ENCODE assay signal across 11 cellular contexts in genomic region chr20:62388839-62389600, GRCh38. TPM values are rescaled to one million over a fixed set of nuclear protein-coding genes. Genes with fewer than 3 reads are reported as not detected.
DNase-seq lines count a peak whose midpoint lies in the region; ATAC-seq and TF ChIP-seq lines count a peak whose summit lies in the region.
"Had no signal": no experiment of that assay in that cellular context is flagged by ENCODE, and none has a peak within 500 bp of the region (broad histone marks: within the 10 kb centered on the region; RNA-seq: fewer than 3 reads in every experiment).

No MANE protein-coding gene starts in this region.

- H3K4me3 ChIP-seq in CD4-positive, CD25-positive, alpha-beta regulatory T cell (ENCODE audit: low read depth, low read length) = no peak overlapping the region
- H3K4me3 ChIP-seq in GM23248 (no peak overlapping the region), SK-N-MC (peak overlapping the region; percentile 96), iPS-20b (ENCODE audit: low read length) (no peak overlapping the region; the same call in 1 of the 2 replicates), gastrocnemius medialis (no peak overlapping the region), WERI-Rb-1 (ENCODE audit: low read depth, low read length) (no peak overlapping the region), upper lobe of left lung (no peak overlapping the region)

- H3K4me2 ChIP-seq in GM23248 (ENCODE audit: unreplicated experiment) = peak overlapping the region; percentile 95

- H3K27ac Mint-ChIP-seq in CD4-positive, CD25-positive, alpha-beta regulatory T cell = peak overlapping the region; percentile 41 to 95 (median 48)

- H3K9ac ChIP-seq in GM23248 (peak overlapping the region; percentile 95; the same call in 1 of the 2 replicates), SK-N-MC (ENCODE audit: insufficient read length) (peak overlapping the region; percentile 96), iPS-20b (ENCODE audit: low read depth, low read length) (0 out of 2 replicates have a peak overlapping the region, but pooled peaks have one; percentile 100)

- TF ChIP-seq EP300 in upper lobe of left lung (IDR thresholded peaks at IDR 0.05) = no peak

- in situ Hi-C loops in GM23248 (cut with MboI) = loop anchor here (25.0 kb wide), 1 partner anchor 377 kb away; no protein-coding TSS in a partner anchor
- in situ Hi-C loops in gastrocnemius medialis (cut with MboI; ENCODE audit: low sequenced_read_pairs in 4 of 4) = loop anchor here (10.0 to 25.0 kb wide), 5 partner anchors 84 to 377 kb away; partner anchors contain the start of genes ADRM1 (in 1 of the 4) and MTG2 (in 1 of the 4)

- H3K4me3 Mint-ChIP-seq in CD4-positive, CD25-positive, alpha-beta regulatory T cell = peak overlapping the region; percentile 90 to 99 (median 94)

- H3F3A ChIP-seq in GM23248 (ENCODE audit: insufficient read depth) = peaks cover 16% of the 10 kb centered on the region; the same call in 1 of the 2 replicates

- no peak for ATAC-seq in CD4-positive, CD25-positive, alpha-beta regulatory T cell (ENCODE audit: low read depth in 2 of 2)
- no peak for ATAC-seq in HG03095 (IDR thresholded peaks at IDR 0.05; ENCODE audit: unreplicated experiment)
- ATAC-seq in gastrocnemius medialis = no peak
- ATAC-seq in upper lobe of left lung (ENCODE audit: low FRiP score in 2 of 2) = no peak

- no peaks in the 10 kb centered on the region for H3K9me2 ChIP-seq in GM23248 (ENCODE audit: insufficient read depth)

- no peak overlapping the region for H2AFZ ChIP-seq in GM23248

- H3K27ac ChIP-seq in CD4-positive, CD25-positive, alpha-beta regulatory T cell (ENCODE audit: insufficient read depth, low read length, poor library complexity, severe bottlenecking) = no peak overlapping the region
- H3K27ac ChIP-seq in GM23248 (no peak overlapping the region), SK-N-MC (peak overlapping the region; percentile 19; the same call in 1 of the 2 replicates), iPS-20b (ENCODE audit: low read length) (peak overlapping the region; percentile 18), gastrocnemius medialis (no peak overlapping the region), WERI-Rb-1 (no peak overlapping the region), upper lobe of left lung (no peak overlapping the region)

- H3K4me1 ChIP-seq in CD4-positive, CD25-positive, alpha-beta regulatory T cell (ENCODE audit: control insufficient read depth, insufficient read depth, low read length, poor library complexity, severe bottlenecking) = peaks cover 28% of the 10 kb centered on the region
- H3K4me1 ChIP-seq in GM23248 (ENCODE audit: insufficient read depth) = peaks cover 15% of the 10 kb centered on the region
- no peaks in the 10 kb centered on the region; the same call in 1 of the 2 replicates for H3K4me1 ChIP-seq in iPS-20b (ENCODE audit: insufficient read depth, low read length)
- peaks cover 24 to 27% of the 10 kb centered on the region in 2 donors for H3K4me1 ChIP-seq in gastrocnemius medialis
- H3K4me1 ChIP-seq in upper lobe of left lung = peaks cover 16 to 34% (median 23%) of the 10 kb centered on the region in 4 donors

- TF ChIP-seq CTCF in gastrocnemius medialis (IDR thresholded peaks at IDR 0.05 in 4 of 5, conservative IDR thresholded peaks at IDR 0.05 in 1 of 5) = no peak
- no peak for TF ChIP-seq CTCF in WERI-Rb-1 (IDR thresholded peaks at IDR 0.05; ENCODE audit: low read depth, low read length)
- TF ChIP-seq CTCF in upper lobe of left lung (IDR thresholded peaks at IDR 0.05) = no peak

- H3K79me2 ChIP-seq in GM23248 (ENCODE audit: insufficient read depth) = peaks cover 52% of the 10 kb centered on the region

- H3K36me3 Mint-ChIP-seq in CD4-positive, CD25-positive, alpha-beta regulatory T cell = peaks cover 16% of the 10 kb centered on the region

- H3K27me3 Mint-ChIP-seq in CD4-positive, CD25-positive, alpha-beta regulatory T cell = no peaks in the 10 kb centered on the region

- DNase-seq in CD4-positive, CD25-positive, alpha-beta regulatory T cell = no peak
- no peak for DNase-seq in GM23248
- DNase-seq in SK-N-MC (ENCODE audit: low read depth, low spot score) = no peak
- no peak for DNase-seq in gastrocnemius medialis
- no peak for DNase-seq in WERI-Rb-1
- DNase-seq in upper lobe of left lung = no peak
- DNase-seq: effector CD4-positive, alpha-beta T cell; NCI-H1694 had no signal

- H3K9me3 Mint-ChIP-seq in CD4-positive, CD25-positive, alpha-beta regulatory T cell = no peaks in the 10 kb centered on the region

- peaks cover 19% of the 10 kb centered on the region for H3K36me3 ChIP-seq in CD4-positive, CD25-positive, alpha-beta regulatory T cell (ENCODE audit: control insufficient read depth, insufficient read depth, low read length)
- peaks cover 9% of the 10 kb centered on the region; the same call in 1 of the 2 replicates for H3K36me3 ChIP-seq in GM23248 (ENCODE audit: low read depth)
- H3K36me3 ChIP-seq in SK-N-MC (ENCODE audit: insufficient read depth, low read length) = peaks cover 33% of the 10 kb centered on the region
- H3K36me3 ChIP-seq in iPS-20b (ENCODE audit: insufficient read depth, low read depth, low read length) = peaks cover 32% of the 10 kb centered on the region
- peaks cover 0 to 32% of the 10 kb centered on the region in 2 donors for H3K36me3 ChIP-seq in gastrocnemius medialis
- peaks cover 63% of the 10 kb centered on the region for H3K36me3 ChIP-seq in WERI-Rb-1
- peaks cover 2 to 58% (median 28%) of the 10 kb centered on the region in 4 donors for H3K36me3 ChIP-seq in upper lobe of left lung

- intact Hi-C loops in gastrocnemius medialis (cut with DNase I; ENCODE audit: low total_unique reads) = loop anchor here (10.0 kb wide), 1 partner anchor 204 kb away; the partner anchor contains the start of gene MTG2

- no peak for TF ChIP-seq POLR2A in gastrocnemius medialis (IDR thresholded peaks at IDR 0.05)
- no peak for TF ChIP-seq POLR2A in upper lobe of left lung (IDR thresholded peaks at IDR 0.05)

- no peaks in the 10 kb centered on the region for H3K9me3 ChIP-seq in CD4-positive, CD25-positive, alpha-beta regulatory T cell (ENCODE audit: control insufficient read depth in 2 of 2, low read length in 2 of 2)
- H3K9me3 ChIP-seq in GM23248 (ENCODE audit: low read depth) (no peaks in the 10 kb centered on the region), SK-N-MC (ENCODE audit: low read depth, low read length) (no peaks in the 10 kb centered on the region), iPS-20b (ENCODE audit: insufficient read depth, low read depth, low read length) (no peaks in the 10 kb centered on the region), gastrocnemius medialis (no peaks in the 10 kb centered on the region), WERI-Rb-1 (ENCODE audit: severe bottlenecking) (no peaks in the 10 kb centered on the region), upper lobe of left lung (no peaks in the 10 kb centered on the region)

- no peaks in the 10 kb centered on the region for H4K20me1 ChIP-seq in GM23248 (ENCODE audit: insufficient read depth)

- no peaks in the 10 kb centered on the region for H3K27me3 ChIP-seq in CD4-positive, CD25-positive, alpha-beta regulatory T cell (ENCODE audit: control insufficient read depth, insufficient read depth, low read length)
- H3K27me3 ChIP-seq in GM23248 (replicated peaks; ENCODE audit: insufficient read depth) (no peaks in the 10 kb centered on the region), iPS-20b (ENCODE audit: insufficient read depth, low read length) (no peaks in the 10 kb centered on the region), gastrocnemius medialis (no peaks in the 10 kb centered on the region), WERI-Rb-1 (ENCODE audit: insufficient read depth, low read depth, severe bottlenecking) (no peaks in the 10 kb centered on the region), upper lobe of left lung (no peaks in the 10 kb centered on the region)

- H3K4me1 Mint-ChIP-seq in CD4-positive, CD25-positive, alpha-beta regulatory T cell = peaks cover 0 to 39% (median 24%) of the 10 kb centered on the region in 4 donors

- WGBS in GM23248 (ENCODE audit: low coverage in 1 of 2, low lambda C conversion rate in 2 of 2, missing lambda C conversion rate in 2 of 2), 2 experiments = 76 to 78% methylated on average over 11 of the region's 11 CpGs
- 89% methylated on average over 9 to 11 of the region's 11 CpGs for WGBS in upper lobe of left lung, 2 donors

RNA-seq across cellular contexts. Expression of gene RPS21, which starts 2.1 kb away (rescaled TPM):
- 1,991 TPM for total RNA-seq in CD4-positive, CD25-positive, alpha-beta regulatory T cell
- 1,000 to 10,000 TPM; 1,945 to 3,094 (median 2,628) TPM for polyA plus RNA-seq in CD4-positive, CD25-positive, alpha-beta regulatory T cell
- total RNA-seq in GM23248 (2014; rRNA removed; shearing (Covaris generic)) = 1,039 and 1,622 TPM in 2 replicates
- polyA plus RNA-seq in GM23248 (2016; fragmentation: Nextera tagmentation; extraction: Ambion mirVana) = 566 and 639 TPM in 2 replicates
- 1,000 to 10,000 TPM; 1,167 to 4,037 (median 2,295) TPM for total RNA-seq in gastrocnemius medialis
- 1,000 to 10,000 TPM in 3 of 6 donors, 100 to 1,000 TPM in 2, 10 to 100 TPM in 1; 94.6 to 1,381 (median 998) TPM for total RNA-seq in upper lobe of left lung

RNA-seq across cellular contexts. Expression of gene CABLES2, which starts 18.1 kb away (rescaled TPM):
- 7.0 TPM for total RNA-seq in CD4-positive, CD25-positive, alpha-beta regulatory T cell
- 1 to 10 TPM in 2 of 4 donors, under 1 TPM in 2; 0.49 to 1.7 (median 1.1) TPM for polyA plus RNA-seq in CD4-positive, CD25-positive, alpha-beta regulatory T cell
- 3.0 and 7.3 TPM in 2 replicates for total RNA-seq in GM23248 (2014; rRNA removed; shearing (Covaris generic))
- 0.66 and 0.82 TPM in 2 replicates for polyA plus RNA-seq in GM23248 (2016; fragmentation: Nextera tagmentation; extraction: Ambion mirVana)
- total RNA-seq in gastrocnemius medialis (1 to 10 TPM; 3.6 to 9.3 (median 4.2) TPM), upper lobe of left lung (1 to 10 TPM; 2.2 to 5.2 (median 4.0) TPM)

RNA-seq across cellular contexts. Expression of gene LAMA5, which starts 21.9 kb away (rescaled TPM):
- total RNA-seq in CD4-positive, CD25-positive, alpha-beta regulatory T cell = 0.91 TPM
- polyA plus RNA-seq in CD4-positive, CD25-positive, alpha-beta regulatory T cell = under 1 TPM in 1 of 4 donors, not detected in 3; 0.30 TPM
- total RNA-seq in GM23248 (2014; rRNA removed; shearing (Covaris generic)) = 4.5 and 13.9 TPM in 2 replicates
- polyA plus RNA-seq in GM23248 (2016; fragmentation: Nextera tagmentation; extraction: Ambion mirVana) = 4.3 and 6.0 TPM in 2 replicates
- total RNA-seq in gastrocnemius medialis = 10 to 100 TPM; 13.0 to 35.8 (median 22.7) TPM
- 1,000 to 10,000 TPM in 1 of 6 donors, 100 to 1,000 TPM in 5; 176 to 1,019 (median 307) TPM for total RNA-seq in upper lobe of left lung

RNA-seq across cellular contexts. Expression of gene RBBP8NL, which starts 38.3 kb away (rescaled TPM):
- not detected for total RNA-seq in CD4-positive, CD25-positive, alpha-beta regulatory T cell
- not detected for polyA plus RNA-seq in CD4-positive, CD25-positive, alpha-beta regulatory T cell
- total RNA-seq in GM23248 (2014; rRNA removed; shearing (Covaris generic)) = not detected in 2 replicates
- not detected in 2 replicates for polyA plus RNA-seq in GM23248 (2016; fragmentation: Nextera tagmentation; extraction: Ambion mirVana)
- total RNA-seq in gastrocnemius medialis (not detected), upper lobe of left lung (1 to 10 TPM in 4 of 6 donors, under 1 TPM in 1, not detected in 1; 0.51 to 6.3 (median 1.9) TPM)
- total RNA-seq: omental fat pad had no signal

Comparison
In these comparisons a context has a peak if more than half of its experiments do, and no peak if none do; other contexts are left out.
1. H3K27ac ChIP-seq: peak in SK-N-MC (single experiment) and iPS-20b (single experiment); none in CD4-positive, CD25-positive, alpha-beta regulatory T cell (single experiment), GM23248 (single experiment), gastrocnemius medialis (0 of 4), WERI-Rb-1 (single experiment) and upper lobe of left lung (0 of 4).
2. RNA of gene LAMA5, which starts 21.9 kb away (total RNA-seq): 176 to 1,019 TPM in upper lobe of left lung; 13.0 to 35.8 TPM in gastrocnemius medialis, 4.5 to 13.9 TPM in GM23248 and 0.91 TPM in CD4-positive, CD25-positive, alpha-beta regulatory T cell (single experiment); every median in the first group is over 4 times any median in the second.
3. Peak in every context shown above with its lines, with median percentiles within 50 percentile points of each other: H3K9ac ChIP-seq.